8 cellular contexts compared by ENCODE assay signal in the genomic region with DNA sequence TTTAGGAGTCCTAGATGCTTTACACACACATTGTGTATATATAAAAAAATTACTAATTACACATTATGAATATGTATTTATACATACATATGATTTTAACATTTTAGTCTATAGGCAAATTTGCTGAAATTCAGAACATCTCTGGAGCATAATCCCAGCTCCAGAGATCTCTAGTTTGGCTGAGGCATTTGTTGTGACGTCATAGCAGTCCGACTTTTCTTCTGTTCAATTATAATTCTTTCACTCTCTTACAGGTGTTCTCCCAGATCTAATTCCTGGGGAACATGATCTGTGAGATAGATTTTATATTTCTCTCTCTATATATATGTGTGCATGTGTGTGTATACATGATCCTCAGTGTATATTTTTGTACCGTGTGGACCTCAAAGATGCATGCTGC.
"Had no signal": no experiment of that assay in that cellular context is flagged by ENCODE, and none has a peak within 500 bp of the region (broad histone marks: within the 10 kb centered on the region; RNA-seq: fewer than 3 reads in every experiment).

No MANE protein-coding gene starts in this region.

- H3K4me3 ChIP-seq: GM12878 had no signal

- FAIRE-seq: G401.6, GM12878, GM12891, GM12892, GM18507, GM19239 had no signal

- DNase-seq: GDM1, GF-D8 had no signal

- ATAC-seq: GM12878 had no signal
